ENCODE assay signal across 36 cellular contexts in the genomic region with DNA sequence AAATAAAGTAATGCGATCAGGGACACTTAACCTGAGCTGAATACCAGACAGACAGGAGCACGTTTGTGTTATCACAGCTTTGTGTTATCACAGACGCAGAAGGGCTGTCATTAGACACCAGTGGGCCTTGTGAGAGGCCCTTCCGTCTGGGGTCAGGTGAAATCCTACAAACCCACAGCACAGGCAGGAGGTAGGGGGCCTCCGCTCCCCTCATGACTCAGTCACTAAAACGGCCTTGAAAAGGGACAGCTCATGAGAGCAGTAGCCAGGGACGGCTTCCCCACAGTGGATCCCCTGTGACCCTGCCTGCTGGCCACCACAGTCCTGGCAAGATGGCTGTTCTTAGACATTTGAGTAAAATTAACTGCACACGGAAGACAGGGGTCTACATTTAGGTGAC.
"Had no signal": no experiment of that assay in that cellular context is flagged by ENCODE, and none has a peak within 500 bp of the region (broad histone marks: within the 10 kb centered on the region; RNA-seq: fewer than 3 reads in every experiment).

No MANE protein-coding gene starts in this region.

- H3K4me2 ChIP-seq: KMS-11 had no signal

- H3K36me3 ChIP-seq: breast epithelium, WERI-Rb-1 had no signal

- H3K27me3 ChIP-seq: body of pancreas had no signal

- H3K4me3 ChIP-seq: body of pancreas, breast epithelium had no signal

- H3K9me3 ChIP-seq: body of pancreas, breast epithelium had no signal

- H3K4me1 ChIP-seq: body of pancreas, breast epithelium had no signal

- H3K27ac ChIP-seq: body of pancreas, breast epithelium, KMS-11, RWPE1, WERI-Rb-1 had no signal

- DNase-seq: activated CD4-positive, alpha-beta T cell treated with anti-CD3 and anti-CD28 coated beads for 1 hour; activated CD4-positive, alpha-beta T cell treated with anti-CD3 and anti-CD28 coated beads, Interleukin-2, amount 10 ng/mL, durations not matched to agents 24 days and 14 days; activated CD4-positive, alpha-beta T cell treated with anti-CD3 and anti-CD28 coated beads, Interleukin-2, amount 50 U/mL, for 4 hours; activated CD4-positive, CD25-positive, alpha-beta regulatory T cell; activated CD8-positive, alpha-beta T cell treated with anti-CD3 and anti-CD28 coated beads for 36 hours; activated effector memory CD4-positive, alpha-beta T cell treated with anti-CD3 and anti-CD28 coated beads, Interleukin-2, amount 50 U/mL, for 16 hours; activated naive CD4-positive, alpha-beta T cell; activated naive CD4-positive, alpha-beta T cell treated with anti-CD3 and anti-CD28 coated beads, Interleukin-2, amount 50 U/mL, for 16 hours; activated naive CD8-positive, alpha-beta T cell treated with anti-CD3 and anti-CD28 coated beads, Interleukin-2, amount 10 ng/mL, durations not matched to agents 7 days and 5 days; activated T-cell treated with anti-CD3 and anti-CD28 coated beads, Interleukin-2, amount 50 U/mL, for 1 hour; activated T-cell treated with anti-CD3 and anti-CD28 coated beads, Interleukin-2, amount 50 U/mL, for 72 hours; body of pancreas; caudate nucleus; MM.1S; MV-4-11; NCI-H1092; NCI-H1436 treated with DMSO at 0.1 percent for 48 hours; NCI-H1694 treated with DMSO at 0.1 percent for 48 hours; NCI-H2029; NCI-H2107; NCI-H2171; NCI-H510A; NCI-H526; NCI-H748 treated with DMSO at 0.1 percent for 48 hours; NK-92 treated with Interleukin-12 subunit alpha and Interleukin-12 subunit beta, amount 100 ng/mL, for 24 hours; PC-3; SW 1271; T-helper 1 cell; T-helper 2 cell; T-helper 9 cell; WERI-Rb-1 had no signal

- ATAC-seq: activated CD8-positive, alpha-beta T cell treated with anti-CD3 and anti-CD28 coated beads for 36 hours; activated T-cell treated with anti-CD3 and anti-CD28 coated beads, Interleukin-2, amount 50 U/mL, for 72 hours; activated T-helper 17 cell treated with anti-CD3 and anti-CD28 coated beads, Interleukin-2, amount 50 U/mL, for 72 hours; body of pancreas; PC-3; Right ventricle myocardium inferior had no signal
